In genomic region chr12:98235301-98235700, GRCh38 we compare ENCODE assay signal across 8 cellular contexts.
"Had no signal": no experiment of that assay in that cellular context is flagged by ENCODE, and none has a peak within 500 bp of the region (broad histone marks: within the 10 kb centered on the region; RNA-seq: fewer than 3 reads in every experiment).

No MANE protein-coding gene starts in this region.

- ATAC-seq: GM12878 had no signal

- H3K4me3 ChIP-seq: GM12878 had no signal

- FAIRE-seq: G401.6, GM12878, GM12891, GM12892, GM18507, GM19239 had no signal

- DNase-seq: GDM1, GF-D8 had no signal
